Comparison of ENCODE assay signal across 29 cellular contexts in the genomic region with DNA sequence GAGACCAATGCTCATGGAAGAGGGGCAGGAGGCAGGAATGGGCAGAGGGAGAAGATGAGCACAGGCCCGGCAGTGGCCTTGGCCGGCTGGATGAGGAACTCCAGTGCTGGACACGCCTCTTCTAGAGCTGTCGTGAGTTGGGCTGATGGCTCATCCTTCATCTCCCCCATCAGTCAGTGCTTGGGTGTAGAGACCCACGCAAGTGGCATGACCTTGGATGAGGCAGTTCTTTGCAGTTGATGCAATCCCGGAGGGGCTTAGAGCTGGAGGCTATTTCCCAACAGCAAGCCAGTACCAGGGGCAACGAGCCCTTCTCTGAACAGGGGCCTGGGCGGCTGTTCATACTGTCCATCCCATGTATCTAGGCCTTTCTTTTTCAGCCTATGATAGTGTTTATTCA.
"Had no signal": no experiment of that assay in that cellular context is flagged by ENCODE, and none has a peak within 500 bp of the region (broad histone marks: within the 10 kb centered on the region; RNA-seq: fewer than 3 reads in every experiment).

No MANE protein-coding gene starts in this region.

- FAIRE-seq: astrocyte, endometrium, frontal cortex, TTC549 had no signal

- H3K9me3 ChIP-seq: colonic mucosa had no signal

- H3K27ac ChIP-seq: colonic mucosa, WERI-Rb-1 had no signal

- H3K27me3 ChIP-seq: colonic mucosa had no signal

- H3K36me3 ChIP-seq: colonic mucosa, WERI-Rb-1 had no signal

- ATAC-seq: activated CD4-positive, alpha-beta T cell treated with anti-CD3 and anti-CD28 coated beads for 36 hours; activated CD8-positive, alpha-beta memory T cell treated with anti-CD3 and anti-CD28 coated beads, Interleukin-2, amount 10 ng/mL, durations not matched to agents 7 days and 5 days; activated CD8-positive, alpha-beta T cell treated with anti-CD3 and anti-CD28 coated beads, Interleukin-2, amount 10 ng/mL, durations not matched to agents 7 days and 5 days; activated naive CD4-positive, alpha-beta T cell treated with anti-CD3 and anti-CD28 coated beads, Interleukin-2, amount 50 U/mL, for 72 hours; esophagus mucosa had no signal

- H3K4me3 ChIP-seq: colonic mucosa had no signal

- DNase-seq: activated CD4-positive, alpha-beta memory T cell treated with anti-CD3 and anti-CD28 coated beads for 36 hours; activated CD4-positive, alpha-beta T cell treated with anti-CD3 and anti-CD28 coated beads for 36 hours; activated CD4-positive, alpha-beta T cell treated with anti-CD3 and anti-CD28 coated beads, Interleukin-2, amount 10 ng/mL, durations not matched to agents 24 days and 14 days; activated CD4-positive, CD25-positive, alpha-beta regulatory T cell; activated CD4-positive, CD25-positive, alpha-beta regulatory T cell treated with anti-CD3 and anti-CD28 coated beads, Interleukin-2, amount 50 U/mL, for 72 hours; activated CD8-positive, alpha-beta memory T cell treated with anti-CD3 and anti-CD28 coated beads, Interleukin-2, amount 10 ng/mL, durations not matched to agents 7 days and 5 days; activated CD8-positive, alpha-beta memory T cell treated with anti-CD3 and anti-CD28 coated beads, Interleukin-2, amount 50 U/mL, for 4 hours; activated CD8-positive, alpha-beta T cell treated with anti-CD3 and anti-CD28 coated beads, Interleukin-2, amount 10 ng/mL, durations not matched to agents 7 days and 5 days; activated effector memory CD4-positive, alpha-beta T cell treated with anti-CD3 and anti-CD28 coated beads, Interleukin-2, amount 50 U/mL, for 16 hours; activated naive CD4-positive, alpha-beta T cell treated with anti-CD3 and anti-CD28 coated beads for 36 hours; activated naive CD8-positive, alpha-beta T cell treated with anti-CD3 and anti-CD28 coated beads, Interleukin-2, amount 10 ng/mL, durations not matched to agents 7 days and 5 days; activated T-cell treated with anti-CD3 and anti-CD28 coated beads, Interleukin-2, amount 50 U/mL, for 1 hour; activated T-cell treated with anti-CD3 and anti-CD28 coated beads, Interleukin-2, amount 50 U/mL, for 48 hours; amniotic stem cell; anterior cingulate cortex; central memory CD4-positive, alpha-beta T cell; cerebellar nuclear complex; effector CD8-positive, alpha-beta T cell; foreskin fibroblast; head of caudate nucleus; T-helper 2 cell; WERI-Rb-1 had no signal
